In the genomic region with DNA sequence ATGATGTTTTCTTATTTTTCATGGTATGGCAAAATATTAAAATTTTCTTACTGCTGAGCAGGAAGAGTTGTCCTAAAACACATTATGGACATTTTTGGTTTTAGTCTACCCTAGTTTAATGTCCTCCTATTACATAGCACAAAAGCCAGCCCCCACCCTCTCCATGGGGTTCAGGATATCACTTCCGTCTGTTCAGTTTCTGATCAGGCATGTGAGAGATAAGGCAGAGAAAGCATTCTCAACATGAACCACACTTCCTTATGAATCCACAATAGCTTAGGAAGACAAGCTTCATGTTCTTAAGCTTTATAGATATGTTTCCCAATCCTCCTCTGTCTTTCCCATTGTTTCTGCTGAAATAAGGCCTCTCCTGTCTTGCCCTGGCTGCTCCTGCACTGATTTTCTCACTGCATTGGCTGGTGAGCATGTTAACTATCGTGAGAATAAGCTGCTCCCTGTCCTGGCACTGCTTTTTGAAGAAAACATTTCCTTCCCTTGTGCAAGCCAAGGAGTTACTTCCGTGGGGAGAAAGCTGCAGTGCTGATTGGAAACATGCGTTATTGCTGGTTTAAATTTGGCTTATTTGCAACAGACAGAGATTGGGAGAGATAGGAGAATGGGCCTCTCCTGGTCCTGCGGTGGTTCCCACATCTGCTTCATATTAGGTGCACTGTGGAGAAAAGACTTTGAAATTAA, we compare ENCODE assay signal across 15 cellular contexts.
DNase-seq lines count a peak whose midpoint lies in the region; ATAC-seq, FAIRE-seq and TF ChIP-seq lines count a peak whose summit lies in the region.
"Had no signal": no experiment of that assay in that cellular context is flagged by ENCODE, and none has a peak within 500 bp of the region (broad histone marks: within the 10 kb centered on the region; RNA-seq: fewer than 3 reads in every experiment).

No MANE protein-coding gene starts in this region.

- H4K20me1 ChIP-seq in astrocyte (ENCODE audit: insufficient read depth, low read length): no peaks in the 10 kb centered on the region
- no peaks in the 10 kb centered on the region for H4K20me1 ChIP-seq in smooth muscle cell (ENCODE audit: low read depth)

- no peak for ATAC-seq in GM18858 (IDR thresholded peaks at IDR 0.05; ENCODE audit: unreplicated experiment)
- ATAC-seq: upper lobe of right lung, WTC11 had no signal

- no peaks in the 10 kb centered on the region for H3F3A ChIP-seq in smooth muscle cell (ENCODE audit: low read depth)

- H3K9ac ChIP-seq in astrocyte (ENCODE audit: low read length) (no peak overlapping the region), smooth muscle cell (ENCODE audit: low read depth) (no peak overlapping the region)

- POLR2A ChIA-PET in HEK293T (lab: Yijun Ruan, JAX): no interaction called here

- H3K27me3 ChIP-seq in astrocyte (ENCODE audit: insufficient read depth, low read length): no peaks in the 10 kb centered on the region
- H3K27me3 ChIP-seq in cardiac muscle cell: no peaks in the 10 kb centered on the region
- H3K27me3 ChIP-seq in smooth muscle cell (ENCODE audit: low read depth): no peaks in the 10 kb centered on the region
- H3K27me3 ChIP-seq: upper lobe of right lung had no signal

- no peaks in the 10 kb centered on the region for H3K4me1 Mint-ChIP-seq in astrocyte (ENCODE audit: low read depth, unreplicated experiment)

- no peak overlapping the region for H3K4me2 ChIP-seq in astrocyte (ENCODE audit: low read length)
- peak overlapping the region; percentile 69 for H3K4me2 ChIP-seq in smooth muscle cell

- 24% methylated on average over 5 of the region's 5 CpGs for WGBS in smooth muscle cell (ENCODE audit: low lambda C conversion rate)

- no peaks in the 10 kb centered on the region for H3K36me3 Mint-ChIP-seq in astrocyte (ENCODE audit: low read depth, unreplicated experiment)

- H3K79me2 ChIP-seq in astrocyte (ENCODE audit: insufficient read depth, low read length) (no peaks in the 10 kb centered on the region), smooth muscle cell (ENCODE audit: low read depth) (no peaks in the 10 kb centered on the region)

- no peaks in the 10 kb centered on the region for H3K9me3 ChIP-seq in astrocyte (ENCODE audit: insufficient read depth, low read depth, low read length)
- H3K9me3 ChIP-seq in cardiac muscle cell (ENCODE audit: low read depth): no peaks in the 10 kb centered on the region
- no peaks in the 10 kb centered on the region for H3K9me3 ChIP-seq in smooth muscle cell (replicated peaks; ENCODE audit: low read depth)
- H3K9me3 ChIP-seq: upper lobe of right lung had no signal

- H3K36me3 ChIP-seq in astrocyte (ENCODE audit: insufficient read depth, low read length) (no peaks in the 10 kb centered on the region), cardiac muscle cell (no peaks in the 10 kb centered on the region), smooth muscle cell (ENCODE audit: low read depth) (no peaks in the 10 kb centered on the region)
- H3K36me3 ChIP-seq: upper lobe of right lung had no signal

- CTCF ChIA-PET in HEK293T (lab: Yijun Ruan, JAX): no interaction called here

- H3K4me3 Mint-ChIP-seq in astrocyte (ENCODE audit: unreplicated experiment): no peak overlapping the region
- H3K4me3 Mint-ChIP-seq: WTC11 had no signal

- peaks cover 4% of the 10 kb centered on the region for H3K27me3 Mint-ChIP-seq in astrocyte (ENCODE audit: low read depth, unreplicated experiment)

- H2AFZ ChIP-seq in astrocyte (ENCODE audit: low read depth, low read length): peak overlapping the region; percentile 33
- H2AFZ ChIP-seq in smooth muscle cell (ENCODE audit: low read depth): peak overlapping the region; percentile 79

- no peak overlapping the region for H3K27ac ChIP-seq in astrocyte (ENCODE audit: low read depth, low read length)
- H3K27ac ChIP-seq in cardiac muscle cell: peak overlapping the region; percentile 49
- H3K27ac ChIP-seq in smooth muscle cell (ENCODE audit: low read depth): peak overlapping the region; percentile 44
- H3K27ac ChIP-seq: upper lobe of right lung had no signal

- FAIRE-seq in astrocyte (lab: Jason Lieb, UNC): no peak

- DNase-seq in HFF-Myc (ENCODE audit: extremely low read depth, low read depth): peak; percentile 86
- DNase-seq in astrocyte (ENCODE audit: low read depth): peak; percentile 49
- DNase-seq in cardiac muscle cell (ENCODE audit: low read depth in 1 of 2, low spot score in 1 of 2): peak in 1 of 2 donors; percentile 88
- DNase-seq in smooth muscle cell (lab: John Stamatoyannopoulos, UW; ENCODE audit: unreplicated experiment): no peak
- DNase-seq in NCI-H526 treated with DMSO at 0.1 percent for 48 hours (lab: John Stamatoyannopoulos, UW): no peak
- no peak for DNase-seq in NCI-H524 (lab: John Stamatoyannopoulos, UW)
- DNase-seq in HEK293T (ENCODE audit: extremely low spot score): no peak
- DNase-seq: activated CD8-positive, alpha-beta memory T cell treated with anti-CD3 and anti-CD28 coated beads for 24 hours; hypothalamus; NCI-H1092 treated with DMSO at 0.1 percent for 48 hours; NCI-H2171 treated with DMSO at 0.1 percent for 48 hours; posterior cingulate gyrus; upper lobe of right lung had no signal

- H3K27ac Mint-ChIP-seq in astrocyte (ENCODE audit: unreplicated experiment): no peak overlapping the region
- H3K27ac Mint-ChIP-seq: WTC11 had no signal

- TF ChIP-seq CTCF in HFF-Myc (IDR thresholded peaks at IDR 0.05; ENCODE audit: low read depth, low read length, missing control alignments) (no peak), astrocyte (IDR thresholded peaks at IDR 0.05; ENCODE audit: insufficient read depth, low read depth, low read length) (no peak), cardiac muscle cell (IDR thresholded peaks at IDR 0.05; ENCODE audit: low read depth, low read length) (no peak), smooth muscle cell (IDR thresholded peaks at IDR 0.05; ENCODE audit: borderline replicate concordance, insufficient read depth, poor library complexity, severe bottlenecking) (no peak)

- peaks cover 3% of the 10 kb centered on the region for H3K9me3 Mint-ChIP-seq in astrocyte (ENCODE audit: unreplicated experiment)

- H3K4me3 ChIP-seq in HFF-Myc (replicated peaks; ENCODE audit: low read depth, low read length): no peak overlapping the region
- H3K4me3 ChIP-seq in astrocyte (ENCODE audit: insufficient read depth, low read depth, low read length): no peak overlapping the region
- no peak overlapping the region for H3K4me3 ChIP-seq in cardiac muscle cell
- H3K4me3 ChIP-seq in smooth muscle cell: no peak overlapping the region
- H3K4me3 ChIP-seq: upper lobe of right lung had no signal

- no peaks in the 10 kb centered on the region for H3K4me1 ChIP-seq in astrocyte (ENCODE audit: insufficient read depth, low read length)
- H3K4me1 ChIP-seq in cardiac muscle cell (ENCODE audit: low read depth): peaks cover 14% of the 10 kb centered on the region
- H3K4me1 ChIP-seq in smooth muscle cell (ENCODE audit: low read depth): peaks cover 5% of the 10 kb centered on the region
- H3K4me1 ChIP-seq: upper lobe of right lung had no signal

TF ChIP-seq in HEK293T, 16 proteins besides CTCF, POLR2A, EP300 and RAD21:
- TF ChIP-seq ELF4 (IDR thresholded peaks at IDR 0.05) (no peak), L3MBTL2 (conservative IDR thresholded peaks at IDR 0.05) (no peak), BHLHE40 (IDR thresholded peaks at IDR 0.05; ENCODE audit: borderline replicate concordance) (no peak), SP1 (IDR thresholded peaks at IDR 0.05) (no peak), CTBP1 (IDR thresholded peaks at IDR 0.05; ENCODE audit: borderline replicate concordance) (no peak), FOXK2 (IDR thresholded peaks at IDR 0.05) (no peak), LEF1 (IDR thresholded peaks at IDR 0.05; ENCODE audit: borderline replicate concordance) (no peak), SUZ12 (IDR thresholded peaks at IDR 0.05) (no peak), NFRKB (IDR thresholded peaks at IDR 0.05) (no peak), HDGF (IDR thresholded peaks at IDR 0.05; ENCODE audit: borderline replicate concordance) (no peak), FOXA1 (IDR thresholded peaks at IDR 0.05) (no peak), ZNF384 (IDR thresholded peaks at IDR 0.05) (no peak)
- TF ChIP-seq, protein P1, sequence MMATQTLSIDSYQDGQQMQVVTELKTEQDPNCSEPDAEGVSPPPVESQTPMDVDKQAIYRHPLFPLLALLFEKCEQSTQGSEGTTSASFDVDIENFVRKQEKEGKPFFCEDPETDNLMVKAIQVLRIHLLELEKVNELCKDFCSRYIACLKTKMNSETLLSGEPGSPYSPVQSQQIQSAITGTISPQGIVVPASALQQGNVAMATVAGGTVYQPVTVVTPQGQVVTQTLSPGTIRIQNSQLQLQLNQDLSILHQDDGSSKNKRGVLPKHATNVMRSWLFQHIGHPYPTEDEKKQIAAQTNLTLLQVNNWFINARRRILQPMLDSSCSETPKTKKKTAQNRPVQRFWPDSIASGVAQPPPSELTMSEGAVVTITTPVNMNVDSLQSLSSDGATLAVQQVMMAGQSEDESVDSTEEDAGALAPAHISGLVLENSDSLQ (IDR thresholded peaks at IDR 0.05): no peak

Comparison
In these comparisons a context has a peak if more than half of its experiments do, and no peak if none do; other contexts are left out.
1. DNase-seq: peak in HFF-Myc (single experiment) and astrocyte (single experiment); none in smooth muscle cell (single experiment), NCI-H526 treated with DMSO at 0.1 percent for 48 hours (single experiment), NCI-H524 (0 of 2) and HEK293T (single experiment).